ENCODE assay signal across 22 cellular contexts in the genomic region with DNA sequence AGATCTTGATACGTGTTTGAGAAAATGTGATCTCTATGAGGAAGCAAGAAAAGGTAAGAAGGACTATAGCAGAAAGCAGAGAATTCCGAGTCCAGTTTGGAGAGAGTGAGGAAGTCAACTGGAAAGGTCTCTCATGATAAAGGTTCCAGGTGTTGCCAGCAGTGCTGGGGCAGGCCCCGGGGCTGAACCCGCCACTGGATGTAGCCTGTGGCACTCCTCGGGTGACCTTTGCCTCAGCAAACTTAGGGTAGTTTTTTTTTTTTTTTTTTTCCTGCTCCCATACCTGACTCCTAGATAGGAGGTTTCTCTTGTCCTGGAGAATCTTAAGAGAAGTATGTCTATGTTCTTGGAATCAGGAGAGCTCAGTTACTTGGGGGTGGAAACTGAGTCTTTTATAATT.
"Had no signal": no experiment of that assay in that cellular context is flagged by ENCODE, and none has a peak within 500 bp of the region (broad histone marks: within the 10 kb centered on the region; RNA-seq: fewer than 3 reads in every experiment).

No MANE protein-coding gene starts in this region.

- H3K27ac Mint-ChIP-seq: activated CD8-positive, alpha-beta T cell treated with anti-CD3 and anti-CD28 coated beads, Interleukin-2, amount 10 ng/mL, durations not matched to agents 7 days and 5 days; activated T-helper 2 cell treated with anti-CD3 and anti-CD28 coated beads, Interferon-gamma antibody, Interleukin-2, Interleukin-4, amounts not matched to agents 10 μg/mL and 5 μg/mL and 100 μg/mL, durations not matched to agents 14 hours and 24 hours and 36 hours; T-helper 17 cell had no signal

- ATAC-seq: activated CD8-positive, alpha-beta T cell treated with anti-CD3 and anti-CD28 coated beads, Interleukin-2, amount 10 ng/mL, durations not matched to agents 7 days and 5 days; T-helper 17 cell had no signal

- H3K27me3 ChIP-seq: brain microvascular endothelial cell, esophagus squamous epithelium, neutrophil had no signal

- H3K9ac ChIP-seq: parathyroid adenoma had no signal

- H3K4me3 ChIP-seq: esophagus squamous epithelium, lung had no signal

- H3K27ac ChIP-seq: brain microvascular endothelial cell, esophagus squamous epithelium, parathyroid adenoma, WERI-Rb-1 had no signal

- H3K9me3 ChIP-seq: esophagus squamous epithelium, neutrophil had no signal

- H3K4me1 ChIP-seq: parathyroid adenoma had no signal

- H3K27me3 Mint-ChIP-seq: activated naive CD8-positive, alpha-beta T cell; central memory CD8-positive, alpha-beta T cell; naive B cell; T-helper 17 cell had no signal

- H3K9me3 Mint-ChIP-seq: activated T-helper 2 cell treated with anti-CD3 and anti-CD28 coated beads, Interferon-gamma antibody, Interleukin-2, Interleukin-4, amounts not matched to agents 10 μg/mL and 5 μg/mL and 100 μg/mL, durations not matched to agents 14 hours and 24 hours and 36 hours; central memory CD8-positive, alpha-beta T cell; naive B cell had no signal

- H3K4me3 Mint-ChIP-seq: activated CD8-positive, alpha-beta T cell treated with anti-CD3 and anti-CD28 coated beads, Interleukin-2, amount 10 ng/mL, durations not matched to agents 7 days and 5 days; activated naive CD8-positive, alpha-beta T cell; central memory CD8-positive, alpha-beta T cell; naive B cell; T-helper 17 cell had no signal

- DNase-seq: activated CD4-positive, alpha-beta T cell treated with anti-CD3 and anti-CD28 coated beads for 4 hours; activated CD8-positive, alpha-beta memory T cell treated with anti-CD3 and anti-CD28 coated beads, Interleukin-2, amount 50 U/mL, for 48 hours; activated CD8-positive, alpha-beta T cell treated with anti-CD3 and anti-CD28 coated beads, Interleukin-2, amount 10 ng/mL, durations not matched to agents 7 days and 5 days; amygdala; brain microvascular endothelial cell; cortex of kidney; effector CD4-positive, alpha-beta T cell; esophagus squamous epithelium; midbrain; naive B cell; SIG-M5; stimulated activated CD4-positive, alpha-beta T cell treated with anti-CD3 and anti-CD28 coated beads, Interleukin-15, amount 100 ng/mL, for 24 hours; stimulated activated CD4-positive, alpha-beta T cell treated with anti-CD3 and anti-CD28 coated beads, Interleukin-4, amount 100 ng/mL, for 24 hours; stimulated activated naive CD4-positive, alpha-beta T cell treated with Interleukin-2 at 50 U/mL for 16 hours; T-helper 17 cell; WERI-Rb-1 had no signal
